In genomic region chr2:152383702-152384101, GRCh38 we compare ENCODE assay signal across 31 cellular contexts.
"Had no signal": no experiment of that assay in that cellular context is flagged by ENCODE, and none has a peak within 500 bp of the region (broad histone marks: within the 10 kb centered on the region; RNA-seq: fewer than 3 reads in every experiment).

No MANE protein-coding gene starts in this region.

- DNase-seq: activated CD4-positive, alpha-beta T cell treated with anti-CD3 and anti-CD28 coated beads for 48 hours; activated CD4-positive, alpha-beta T cell treated with anti-CD3 and anti-CD28 coated beads, Interleukin-2, amount 50 U/mL, for 48 hours; activated CD8-positive, alpha-beta memory T cell treated with anti-CD3 and anti-CD28 coated beads for 24 hours; activated effector memory CD4-positive, alpha-beta T cell treated with Interleukin-2 at 50 U/mL for 16 hours; activated naive CD4-positive, alpha-beta T cell treated with anti-CD3 and anti-CD28 coated beads for 36 hours; activated naive CD8-positive, alpha-beta T cell treated with anti-CD3 and anti-CD28 coated beads, Interleukin-2, amount 10 ng/mL, durations not matched to agents 7 days and 5 days; amniotic stem cell; central memory CD4-positive, alpha-beta T cell; esophagus squamous epithelium; foreskin keratinocyte; heart left ventricle; hypothalamus; immature natural killer cell; lower lobe of right lung; mesenchymal stem cell; naive thymus-derived CD8-positive, alpha-beta T cell; nucleus accumbens; stimulated activated CD4-positive, alpha-beta T cell treated with anti-CD3 and anti-CD28 coated beads, Interleukin-15, amount 100 ng/mL, for 24 hours; stimulated activated CD4-positive, alpha-beta T cell treated with anti-CD3 and anti-CD28 coated beads, Interleukin-2, amount 100 ng/mL, for 24 hours; stimulated activated naive CD4-positive, alpha-beta T cell treated with Interleukin-2 at 50 U/mL for 16 hours; T-helper 17 cell; T1000; WERI-Rb-1 had no signal

- H3K36me3 Mint-ChIP-seq: activated naive CD8-positive, alpha-beta T cell treated with anti-CD3 and anti-CD28 coated beads, Interleukin-2, amount 10 ng/mL, durations not matched to agents 7 days and 5 days; immature natural killer cell; naive thymus-derived CD8-positive, alpha-beta T cell had no signal

- H2AFZ ChIP-seq: parathyroid adenoma had no signal

- H3K4me3 ChIP-seq: breast epithelium, esophagus squamous epithelium, heart left ventricle, lower lobe of right lung, right atrium auricular region, tibial nerve had no signal

- H3K4me3 Mint-ChIP-seq: activated naive CD4-positive, alpha-beta T cell treated with anti-CD3 and anti-CD28 coated beads for 36 hours; activated naive CD8-positive, alpha-beta T cell treated with anti-CD3 and anti-CD28 coated beads, Interleukin-2, amount 10 ng/mL, durations not matched to agents 7 days and 5 days; dendritic cell treated with granulocyte-macrophage colony-stimulating factor and Interleukin-4, amounts not matched to agents 40 ng/mL and 50 ng/mL, for 4 days; immature natural killer cell; naive thymus-derived CD8-positive, alpha-beta T cell; neural crest cell; T-helper 17 cell had no signal

- H3K36me3 ChIP-seq: breast epithelium, esophagus squamous epithelium, heart left ventricle, lower lobe of right lung, right atrium auricular region, tibial nerve, WERI-Rb-1 had no signal

- H3K9me3 Mint-ChIP-seq: activated naive CD4-positive, alpha-beta T cell treated with anti-CD3 and anti-CD28 coated beads for 36 hours; activated naive CD8-positive, alpha-beta T cell treated with anti-CD3 and anti-CD28 coated beads, Interleukin-2, amount 10 ng/mL, durations not matched to agents 7 days and 5 days; immature natural killer cell; naive thymus-derived CD8-positive, alpha-beta T cell; neural crest cell had no signal

- ATAC-seq: activated CD4-positive, CD25-positive, alpha-beta regulatory T cell treated with anti-CD3 and anti-CD28 coated beads, Interleukin-2, amount 50 U/mL, for 24 hours; foreskin keratinocyte; heart left ventricle; left lobe of liver; lower lobe of right lung; naive thymus-derived CD8-positive, alpha-beta T cell; T-helper 17 cell had no signal

- H3K9me3 ChIP-seq: breast epithelium, esophagus squamous epithelium, heart left ventricle, lower lobe of right lung, right atrium auricular region, tibial nerve had no signal

- H3K27ac ChIP-seq: breast epithelium, esophagus squamous epithelium, foreskin keratinocyte, heart left ventricle, lower lobe of right lung, parathyroid adenoma, right atrium auricular region, tibial nerve, WERI-Rb-1 had no signal

- H3K27me3 ChIP-seq: breast epithelium, esophagus squamous epithelium, foreskin keratinocyte, heart left ventricle, right atrium auricular region, tibial nerve had no signal

- H3K4me1 ChIP-seq: breast epithelium, right atrium auricular region had no signal

- H3K9ac ChIP-seq: parathyroid adenoma had no signal

- H3K27me3 Mint-ChIP-seq: activated naive CD8-positive, alpha-beta T cell treated with anti-CD3 and anti-CD28 coated beads, Interleukin-2, amount 10 ng/mL, durations not matched to agents 7 days and 5 days had no signal

- H3K4me1 Mint-ChIP-seq: activated naive CD8-positive, alpha-beta T cell treated with anti-CD3 and anti-CD28 coated beads, Interleukin-2, amount 10 ng/mL, durations not matched to agents 7 days and 5 days; immature natural killer cell; naive thymus-derived CD8-positive, alpha-beta T cell; T-helper 17 cell had no signal

- H3K27ac Mint-ChIP-seq: activated naive CD4-positive, alpha-beta T cell treated with anti-CD3 and anti-CD28 coated beads for 36 hours; activated naive CD8-positive, alpha-beta T cell treated with anti-CD3 and anti-CD28 coated beads, Interleukin-2, amount 10 ng/mL, durations not matched to agents 7 days and 5 days; dendritic cell treated with granulocyte-macrophage colony-stimulating factor and Interleukin-4, amounts not matched to agents 40 ng/mL and 50 ng/mL, for 4 days; immature natural killer cell; naive thymus-derived CD8-positive, alpha-beta T cell; T-helper 17 cell had no signal
